ENCODE assay signal across 1 cellular context in genomic region chr9:122383992-122384461, GRCh38.
A peak's percentile ranks its signal among the peaks of the same experiment; 100 is the strongest.
TF ChIP-seq lines count a peak whose summit lies in the region.

No MANE protein-coding gene starts in this region.

TF ChIP-seq in A549, 52 proteins besides CTCF, POLR2A, EP300 and RAD21 (continued from another document):
- TF ChIP-seq CBX2 (IDR thresholded peaks at IDR 0.05; ENCODE audit: borderline replicate concordance, low read depth) = no peak
- TF ChIP-seq, protein P1, sequence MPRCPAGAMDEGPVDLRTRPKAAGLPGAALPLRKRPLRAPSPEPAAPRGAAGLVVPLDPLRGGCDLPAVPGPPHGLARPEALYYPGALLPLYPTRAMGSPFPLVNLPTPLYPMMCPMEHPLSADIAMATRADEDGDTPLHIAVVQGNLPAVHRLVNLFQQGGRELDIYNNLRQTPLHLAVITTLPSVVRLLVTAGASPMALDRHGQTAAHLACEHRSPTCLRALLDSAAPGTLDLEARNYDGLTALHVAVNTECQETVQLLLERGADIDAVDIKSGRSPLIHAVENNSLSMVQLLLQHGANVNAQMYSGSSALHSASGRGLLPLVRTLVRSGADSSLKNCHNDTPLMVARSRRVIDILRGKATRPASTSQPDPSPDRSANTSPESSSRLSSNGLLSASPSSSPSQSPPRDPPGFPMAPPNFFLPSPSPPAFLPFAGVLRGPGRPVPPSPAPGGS (IDR thresholded peaks at IDR 0.05) = no peak
- peak; percentile 95 for TF ChIP-seq MAFK (IDR thresholded peaks at IDR 0.05; ENCODE audit: partially characterized antibody)
- 0 out of 2 replicates have a peak, but pooled peaks have one; percentile 15 for TF ChIP-seq BHLHE40 (IDR thresholded peaks at IDR 0.05; ENCODE audit: low read depth, low read length)
